ENCODE assay signal across 21 cellular contexts in the genomic region with DNA sequence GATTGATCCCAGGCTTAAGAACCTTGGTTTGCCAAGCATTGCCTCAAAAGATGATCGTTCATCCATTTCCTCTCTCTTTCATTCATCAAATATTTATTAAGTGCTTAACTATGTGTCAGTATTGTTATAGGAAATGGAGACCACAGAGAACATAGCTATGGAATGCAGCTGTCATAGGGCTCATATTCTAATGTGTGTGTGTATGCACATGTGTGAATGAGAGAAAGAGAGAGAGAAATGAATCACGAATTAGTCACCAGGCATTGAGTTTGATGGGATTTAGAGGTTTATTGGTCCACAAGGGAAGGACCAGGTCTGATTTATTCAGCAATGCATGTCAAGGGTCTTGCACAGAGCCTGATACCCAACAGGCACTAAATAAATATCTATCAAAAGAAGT.
DNase-seq lines count a peak whose midpoint lies in the region; ATAC-seq and TF ChIP-seq lines count a peak whose summit lies in the region.
"Had no signal": no experiment of that assay in that cellular context is flagged by ENCODE, and none has a peak within 500 bp of the region (broad histone marks: within the 10 kb centered on the region; RNA-seq: fewer than 3 reads in every experiment).

No MANE protein-coding gene starts in this region.

- no peaks in the 10 kb centered on the region for H3K9me3 ChIP-seq in HCT116 (ENCODE audit: control insufficient read depth in 1 of 2, insufficient read depth in 1 of 2, low read depth in 1 of 2, low read length in 2 of 2)
- H3K9me3 ChIP-seq in RWPE2 (ENCODE audit: severe bottlenecking): no peaks in the 10 kb centered on the region
- H3K9me3 ChIP-seq: gastrocnemius medialis, Peyer's patch had no signal

- H3K36me3 ChIP-seq in HCT116 (ENCODE audit: control insufficient read depth in 1 of 2, insufficient read depth in 2 of 2, low read length in 2 of 2): no peaks in the 10 kb centered on the region
- no peaks in the 10 kb centered on the region for H3K36me3 ChIP-seq in RWPE2 (ENCODE audit: low read depth)
- H3K36me3 ChIP-seq: Peyer's patch had no signal

- no peak for TF ChIP-seq RAD21 in HCT116 (IDR thresholded peaks at IDR 0.05; ENCODE audit: low read depth)

- no TSS peak for BruUV-seq in HCT116 (replicated peaks; lab: Mats Ljungman, UMichigan)

- no peaks in the 10 kb centered on the region for H3K79me2 ChIP-seq in HCT116 (ENCODE audit: insufficient read depth, low read length)

- no peak overlapping the region for H3K4me2 ChIP-seq in HCT116 (ENCODE audit: low read length)
- H3K4me2 ChIP-seq: KMS-11 had no signal

- RAD21 ChIA-PET in HCT116 (lab: Charles Lee; ENCODE audit: low non-redundant PET in 1 of 2, low total read pairs in 2 of 2, uncharacterized antibody in 2 of 2, unreplicated experiment in 2 of 2): no interaction called here

- H4K20me1 ChIP-seq in HCT116 (ENCODE audit: insufficient read depth): no peaks in the 10 kb centered on the region

- intact Hi-C loops in HCT116 (cut with micrococcal nuclease): no loop called here

- TF ChIP-seq POLR2A in HCT116 (IDR thresholded peaks at IDR 0.05; ENCODE audit: borderline replicate concordance, extremely low read depth, insufficient read depth, insufficient read length): no peak

- no peaks in the 10 kb centered on the region for H3K9me2 ChIP-seq in HCT116 (ENCODE audit: insufficient read depth)

- CTCF ChIA-PET in HCT116 (lab: Charles Lee): interaction anchor here (0.9 to 1.8 kb wide), 3 partner anchors 25 to 596 kb away, joined by 3 to 5 read pairs (median 4); no protein-coding TSS in a partner anchor

- no peaks in the 10 kb centered on the region for H3K27me3 ChIP-seq in HCT116 (ENCODE audit: insufficient read depth, low read length)
- no peaks in the 10 kb centered on the region for H3K27me3 ChIP-seq in RWPE2 (ENCODE audit: insufficient read depth, poor library complexity, severe bottlenecking)
- H3K27me3 ChIP-seq: gastrocnemius medialis, Peyer's patch had no signal

- no peaks in the 10 kb centered on the region for H3K4me1 ChIP-seq in HCT116 (ENCODE audit: control insufficient read depth in 1 of 2, insufficient read depth in 2 of 2, low read length in 2 of 2)
- peaks cover 4% of the 10 kb centered on the region for H3K4me1 ChIP-seq in RWPE2 (ENCODE audit: insufficient read depth, poor library complexity, severe bottlenecking)
- H3K4me1 ChIP-seq: gastrocnemius medialis, Peyer's patch had no signal

- no peak overlapping the region for H2AFZ ChIP-seq in HCT116 (ENCODE audit: low read depth, low read length, poor library complexity, severe bottlenecking)

- POLR2A ChIA-PET in HCT116 (lab: Charles Lee): no interaction called here

- 0 out of 2 replicates have a peak, but pooled peaks have one; percentile 30 for ATAC-seq in HCT116
- peak; percentile 99 for ATAC-seq in RWPE2 (ENCODE audit: low read depth)
- ATAC-seq: gastrocnemius medialis; left ventricle myocardium superior; right cardiac atrium; stimulated activated naive CD8-positive, alpha-beta T cell treated with anti-CD3 and anti-CD28 coated beads, Interleukin-15, Interleukin-2, amounts not matched to agents 100 U/mL and 50 U/mL, for 24 hours had no signal

- H3K4me3 ChIP-seq in HCT116 (replicated peaks in 1 of 2; ENCODE audit: low read depth in 1 of 2, low read length in 2 of 2) (no peak overlapping the region), RWPE2 (ENCODE audit: severe bottlenecking) (no peak overlapping the region), fibroblast of mammary gland (ENCODE audit: control insufficient read depth, low read depth, low read length) (no peak overlapping the region)
- H3K4me3 ChIP-seq: gastrocnemius medialis, Peyer's patch had no signal

- no peak for TF ChIP-seq CTCF in HCT116 (IDR thresholded peaks at IDR 0.05 in 2 of 3, conservative IDR thresholded peaks at IDR 0.05 in 1 of 3; ENCODE audit: borderline replicate concordance in 1 of 3, insufficient read depth in 1 of 3, low read depth in 2 of 3, low read length in 2 of 3)
- no peak for TF ChIP-seq CTCF in RWPE2 (IDR thresholded peaks at IDR 0.05; ENCODE audit: poor library complexity, severe bottlenecking)
- TF ChIP-seq CTCF in fibroblast of mammary gland (conservative IDR thresholded peaks at IDR 0.05; ENCODE audit: control insufficient read depth, insufficient read depth, low read depth, low read length): no peak

- no peak overlapping the region for H3K27ac ChIP-seq in HCT116 (ENCODE audit: low read depth, low read length)
- peak overlapping the region; percentile 74 for H3K27ac ChIP-seq in RWPE2 (ENCODE audit: poor library complexity, severe bottlenecking)
- H3K27ac ChIP-seq: gastrocnemius medialis, KMS-11, Peyer's patch had no signal

- no peak overlapping the region for H3K9ac ChIP-seq in HCT116 (ENCODE audit: low read length)
- H3K9ac ChIP-seq: KMS-11 had no signal

- DNase-seq in A172 (ENCODE audit: low spot score) (peak; percentile 60), HCT116 (ENCODE audit: low read depth, low spot score) (peak; percentile 4), RWPE2 (ENCODE audit: low spot score) (no peak), fibroblast of mammary gland (ENCODE audit: low read depth) (peak; percentile 32), cerebellum (ENCODE audit: low spot score) (no peak), NCI-H1048 (lab: John Stamatoyannopoulos, UW) (no peak), cerebellar nuclear complex (lab: John Stamatoyannopoulos, UW) (no peak)
- DNase-seq in stimulated activated CD8-positive, alpha-beta memory T cell treated with anti-CD3 and anti-CD28 coated beads, Interleukin-4, amount 100 ng/mL, for 48 hours: no peak
- DNase-seq: activated CD4-positive, alpha-beta T cell treated with anti-CD3 and anti-CD28 coated beads for 48 hours; activated CD8-positive, alpha-beta memory T cell treated with anti-CD3 and anti-CD28 coated beads, Interleukin-2, amount 50 U/mL, for 4 hours; activated effector memory CD4-positive, alpha-beta T cell treated with anti-CD3 and anti-CD28 coated beads, Interleukin-2, amount 50 U/mL, for 16 hours; amygdala; CD4-positive, CD25-positive, alpha-beta regulatory T cell; DND-41; gastrocnemius medialis; left ventricle myocardium superior; NCI-H2171; Peyer's patch; right cardiac atrium; stimulated activated naive CD8-positive, alpha-beta T cell treated with anti-CD3 and anti-CD28 coated beads, Interleukin-15, Interleukin-2, amounts not matched to agents 100 U/mL and 50 U/mL, for 24 hours had no signal

TF ChIP-seq in HCT116, 20 proteins besides CTCF, POLR2A, EP300 and RAD21:
- TF ChIP-seq FOSL1 (IDR thresholded peaks at IDR 0.05; ENCODE audit: low read depth): peak; percentile 60
- no peak for TF ChIP-seq EZH2phosphoT487 (IDR thresholded peaks at IDR 0.05; ENCODE audit: borderline replicate concordance)
TF ChIP-seq in HCT116: peak in this region for 1.

Comparison
In these comparisons a context has a peak if more than half of its experiments do, and no peak if none do; other contexts are left out.
1. DNase-seq: peak in A172 (single experiment), HCT116 (single experiment) and fibroblast of mammary gland (single experiment); none in RWPE2 (single experiment), cerebellum (single experiment), NCI-H1048 (single experiment), cerebellar nuclear complex (0 of 2) and stimulated activated CD8-positive, alpha-beta memory T cell treated with anti-CD3 and anti-CD28 coated beads, Interleukin-4, amount 100 ng/mL, for 48 hours (single experiment).